In the genomic region with DNA sequence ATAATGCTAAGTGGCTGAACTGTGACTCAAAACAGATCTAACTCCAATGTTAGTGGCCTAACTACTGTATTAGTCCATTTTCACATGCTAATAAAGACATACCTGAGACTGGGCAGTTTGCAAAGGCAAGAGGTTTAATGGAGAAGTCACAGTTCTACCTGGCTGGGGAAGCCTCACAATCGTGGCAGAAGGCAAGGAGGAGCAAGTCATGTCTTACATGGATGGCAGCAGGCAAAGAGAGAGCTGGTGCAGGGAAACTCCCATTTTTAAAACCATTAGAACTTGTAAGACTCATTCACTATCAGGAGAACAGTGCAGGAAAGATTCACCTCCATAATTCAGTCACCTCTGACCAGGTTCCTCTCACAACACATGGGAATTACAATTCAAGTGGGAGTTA, we compare ENCODE assay signal across 38 cellular contexts.
"Had no signal": no experiment of that assay in that cellular context is flagged by ENCODE, and none has a peak within 500 bp of the region (broad histone marks: within the 10 kb centered on the region; RNA-seq: fewer than 3 reads in every experiment).

No MANE protein-coding gene starts in this region.

- H3K27ac Mint-ChIP-seq: activated B cell treated with CpG ODN at 0.5 μM for 24 hours; activated CD4-positive, alpha-beta memory T cell treated with anti-CD3 and anti-CD28 coated beads for 36 hours; activated CD4-positive, alpha-beta T cell treated with anti-CD3 and anti-CD28 coated beads, Interleukin-2, amount 10 ng/mL, durations not matched to agents 24 days and 14 days; activated CD8-positive, alpha-beta T cell treated with anti-CD3 and anti-CD28 coated beads for 36 hours; activated naive CD4-positive, alpha-beta T cell treated with anti-CD3 and anti-CD28 coated beads, Interleukin-2, amount 10 ng/mL, durations not matched to agents 7 days and 5 days; activated naive CD4-positive, alpha-beta T cell treated with anti-CD3 and anti-CD28 coated beads, Interleukin-2, amount 50 U/mL, for 24 hours; activated naive CD8-positive, alpha-beta T cell; activated naive CD8-positive, alpha-beta T cell treated with anti-CD3 and anti-CD28 coated beads, Interleukin-2, amount 10 ng/mL, durations not matched to agents 7 days and 5 days; activated naive CD8-positive, alpha-beta T cell treated with anti-CD3 and anti-CD28 coated beads, Interleukin-2, amount 50 U/mL, for 24 hours; activated T-cell treated with anti-CD3 and anti-CD28 coated beads, Interleukin-2, amount 50 U/mL, for 72 hours; activated T-helper 1 cell treated with anti-CD3 and anti-CD28 coated beads, Interleukin-12 subunit alpha, Interleukin-12 subunit beta, Interleukin-2, Interleukin-4 antibody, amounts not matched to agents 30 ng/mL and 10 ng/mL and 1 ng/mL, durations not matched to agents 14 hours and 24 hours and 36 hours; activated T-helper 2 cell treated with anti-CD3 and anti-CD28 coated beads, Interferon-gamma antibody, Interleukin-2, Interleukin-4, amounts not matched to agents 10 μg/mL and 5 μg/mL and 100 μg/mL, durations not matched to agents 14 hours and 24 hours and 36 hours; T-helper 1 cell treated with Interleukin-12 subunit alpha and Interleukin-12 subunit beta and Interleukin-4 antibody, amounts not matched to agents 30 μg/mL and 1 μg/mL, for 36 hours; T-helper 2 cell treated with Interferon-gamma antibody and Interleukin-4, amounts not matched to agents 5 μg/mL and 100 μg/mL, for 36 hours had no signal

- H3K4me3 ChIP-seq: ascending aorta, cardiac muscle cell had no signal

- FAIRE-seq: bronchial epithelial cell, TTC549 had no signal

- H3K27me3 ChIP-seq: ascending aorta, cardiac muscle cell had no signal

- ATAC-seq: activated CD8-positive, alpha-beta T cell treated with anti-CD3 and anti-CD28 coated beads for 36 hours; activated naive CD8-positive, alpha-beta T cell treated with anti-CD3 and anti-CD28 coated beads, Interleukin-2, amount 50 U/mL, for 24 hours; activated T-cell treated with anti-CD3 and anti-CD28 coated beads, Interleukin-2, amount 50 U/mL, for 4 hours; activated T-cell treated with anti-CD3 and anti-CD28 coated beads, Interleukin-2, amount 50 U/mL, for 72 hours had no signal

- H3K36me3 ChIP-seq: ascending aorta, cardiac muscle cell had no signal

- H3K27ac ChIP-seq: ascending aorta, cardiac muscle cell, VCaP had no signal

- H3K4me1 ChIP-seq: ascending aorta had no signal

- H3K4me1 Mint-ChIP-seq: activated naive CD8-positive, alpha-beta T cell treated with anti-CD3 and anti-CD28 coated beads, Interleukin-2, amount 10 ng/mL, durations not matched to agents 7 days and 5 days; brain had no signal

- H3K4me3 Mint-ChIP-seq: activated B cell treated with CpG ODN at 0.5 μM for 24 hours; activated CD4-positive, alpha-beta memory T cell treated with anti-CD3 and anti-CD28 coated beads for 36 hours; activated CD4-positive, alpha-beta T cell treated with anti-CD3 and anti-CD28 coated beads, Interleukin-2, amount 10 ng/mL, durations not matched to agents 24 days and 14 days; activated CD8-positive, alpha-beta T cell treated with anti-CD3 and anti-CD28 coated beads for 36 hours; activated naive CD4-positive, alpha-beta T cell treated with anti-CD3 and anti-CD28 coated beads, Interleukin-2, amount 10 ng/mL, durations not matched to agents 7 days and 5 days; activated naive CD4-positive, alpha-beta T cell treated with anti-CD3 and anti-CD28 coated beads, Interleukin-2, amount 50 U/mL, for 24 hours; activated naive CD8-positive, alpha-beta T cell; activated naive CD8-positive, alpha-beta T cell treated with anti-CD3 and anti-CD28 coated beads, Interleukin-2, amount 10 ng/mL, durations not matched to agents 7 days and 5 days; activated naive CD8-positive, alpha-beta T cell treated with anti-CD3 and anti-CD28 coated beads, Interleukin-2, amount 50 U/mL, for 24 hours; activated T-cell treated with anti-CD3 and anti-CD28 coated beads, Interleukin-2, amount 50 U/mL, for 4 hours; activated T-cell treated with anti-CD3 and anti-CD28 coated beads, Interleukin-2, amount 50 U/mL, for 72 hours; activated T-helper 1 cell treated with anti-CD3 and anti-CD28 coated beads, Interleukin-12 subunit alpha, Interleukin-12 subunit beta, Interleukin-2, Interleukin-4 antibody, amounts not matched to agents 30 ng/mL and 10 ng/mL and 1 ng/mL, durations not matched to agents 14 hours and 24 hours and 36 hours; brain; central memory CD8-positive, alpha-beta T cell; T-helper 1 cell treated with Interleukin-12 subunit alpha and Interleukin-12 subunit beta and Interleukin-4 antibody, amounts not matched to agents 30 μg/mL and 1 μg/mL, for 36 hours; T-helper 2 cell treated with Interferon-gamma antibody and Interleukin-4, amounts not matched to agents 5 μg/mL and 100 μg/mL, for 36 hours had no signal

- H3K9me3 ChIP-seq: ascending aorta had no signal

- DNase-seq: activated B cell treated with CpG ODN at 0.5 μM for 24 hours; activated CD4-positive, alpha-beta memory T cell treated with anti-CD3 and anti-CD28 coated beads for 36 hours; activated CD4-positive, alpha-beta T cell treated with anti-CD3 and anti-CD28 coated beads for 4 hours; activated CD4-positive, alpha-beta T cell treated with anti-CD3 and anti-CD28 coated beads, Interleukin-2, amount 10 ng/mL, durations not matched to agents 24 days and 14 days; activated CD4-positive, alpha-beta T cell treated with anti-CD3 and anti-CD28 coated beads, Interleukin-2, amount 50 U/mL, for 1 hour; activated CD4-positive, alpha-beta T cell treated with anti-CD3 and anti-CD28 coated beads, Interleukin-2, amount 50 U/mL, for 4 hours; activated CD4-positive, CD25-positive, alpha-beta regulatory T cell treated with anti-CD3 and anti-CD28 coated beads, Interleukin-2, amount 50 U/mL, for 72 hours; activated CD8-positive, alpha-beta memory T cell treated with anti-CD3 and anti-CD28 coated beads, Interleukin-2, amount 50 U/mL, for 4 hours; activated CD8-positive, alpha-beta T cell treated with anti-CD3 and anti-CD28 coated beads for 36 hours; activated effector memory CD4-positive, alpha-beta T cell treated with Interleukin-2 at 50 U/mL for 16 hours; activated gamma-delta T cell; activated naive CD4-positive, alpha-beta T cell treated with anti-CD3 and anti-CD28 coated beads, Interleukin-2, amount 10 ng/mL, durations not matched to agents 7 days and 5 days; activated naive CD4-positive, alpha-beta T cell treated with Interleukin-2 at 50 U/mL for 16 hours; activated naive CD8-positive, alpha-beta T cell treated with anti-CD3 and anti-CD28 coated beads, Interleukin-2, amount 10 ng/mL, durations not matched to agents 7 days and 5 days; activated naive CD8-positive, alpha-beta T cell treated with anti-CD3 and anti-CD28 coated beads, Interleukin-2, amount 50 U/mL, for 24 hours; activated T-cell treated with anti-CD3 and anti-CD28 coated beads for 4 hours; activated T-cell treated with anti-CD3 and anti-CD28 coated beads, Interleukin-2, amount 50 U/mL, for 1 hour; activated T-cell treated with anti-CD3 and anti-CD28 coated beads, Interleukin-2, amount 50 U/mL, for 4 hours; activated T-cell treated with anti-CD3 and anti-CD28 coated beads, Interleukin-2, amount 50 U/mL, for 72 hours; amygdala; anterior cingulate cortex; caudate nucleus; cerebellar nuclear complex; T-helper 2 cell; T-helper 9 cell had no signal

- H3K9me3 Mint-ChIP-seq: activated CD4-positive, alpha-beta T cell treated with anti-CD3 and anti-CD28 coated beads, Interleukin-2, amount 10 ng/mL, durations not matched to agents 24 days and 14 days had no signal
